In the genomic region with DNA sequence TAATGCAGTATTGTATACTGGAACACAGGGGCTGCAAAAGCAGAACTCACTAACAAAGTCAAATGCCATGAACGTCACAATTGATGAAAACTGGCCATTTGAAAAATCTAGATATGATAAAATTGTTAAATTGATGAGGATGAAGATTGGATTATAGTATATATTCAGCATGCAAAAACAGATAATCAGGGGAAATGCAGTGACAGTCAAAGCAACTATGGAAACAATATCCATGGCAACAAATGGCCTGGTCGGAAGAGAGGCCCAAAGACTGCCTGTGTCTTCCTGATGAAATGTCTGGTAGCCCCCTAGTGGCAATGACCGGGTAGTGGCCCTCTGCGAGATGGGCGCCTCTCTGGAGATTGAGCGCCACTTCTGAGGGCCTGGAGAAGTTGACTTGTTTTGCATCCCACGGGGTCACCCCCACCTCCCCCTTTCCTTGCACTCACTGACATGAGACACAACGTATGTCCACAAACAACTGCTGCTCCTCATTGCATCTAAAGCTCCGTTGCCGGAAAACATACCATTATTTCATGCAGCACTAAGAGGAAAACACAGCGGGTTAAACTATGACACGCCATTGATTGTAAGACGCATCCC, we compare ENCODE assay signal across 8 cellular contexts. TPM values are rescaled to one million over a fixed set of nuclear protein-coding genes. Genes with fewer than 3 reads are reported as not detected.
A peak's percentile ranks its signal among the peaks of the same experiment; 100 is the strongest.
DNase-seq lines count a peak whose midpoint lies in the region; ATAC-seq, FAIRE-seq and TF ChIP-seq lines count a peak whose summit lies in the region.

No MANE protein-coding gene starts in this region.

- peaks cover 0 to 2% of the 10 kb centered on the region in 2 donors for H3K4me1 ChIP-seq in kidney (ENCODE audit: control insufficient read depth in 1 of 2, insufficient read depth in 1 of 2, low read depth in 1 of 2, low read length in 2 of 2)

- H3K27ac Mint-ChIP-seq in activated B cell treated with CpG ODN at 0.5 μM for 24 hours, result peak overlapping the region; percentile 24

- H3K4me3 ChIP-seq in AG09309 (ENCODE audit: control insufficient read depth, low read depth, low read length) (no peak overlapping the region), bronchial epithelial cell (ENCODE audit: low read depth, low read length) (no peak overlapping the region), kidney (ENCODE audit: low read length in 2 of 2) (no peak overlapping the region)

- no peaks in the 10 kb centered on the region for H3K36me3 Mint-ChIP-seq in activated B cell treated with CpG ODN at 0.5 μM for 24 hours (ENCODE audit: low read depth)

- H3K36me3 ChIP-seq in bronchial epithelial cell (ENCODE audit: control insufficient read depth, insufficient read depth, low read length) (no peaks in the 10 kb centered on the region), kidney (ENCODE audit: control insufficient read depth in 1 of 2, insufficient read depth in 2 of 2, low read length in 2 of 2) (no peaks in the 10 kb centered on the region)

- CTCF ChIA-PET in activated B cell treated with CpG ODN at 0.5 μM for 24 hours (lab: Charles Lee), result interaction anchor here (0.9 to 3.4 kb wide), 8 partner anchors 11 to 587 kb away, joined by 3 to 17 read pairs (median 4); no protein-coding TSS in a partner anchor

- H3K4me3 Mint-ChIP-seq in activated B cell treated with CpG ODN at 0.5 μM for 24 hours, result no peak overlapping the region

- no peaks in the 10 kb centered on the region for H3K27me3 ChIP-seq in bronchial epithelial cell (ENCODE audit: control insufficient read depth, insufficient read depth, low read length)

- POLR2A ChIA-PET in activated B cell treated with CpG ODN at 0.5 μM for 24 hours (lab: Charles Lee), result interaction anchor here (0.7 kb wide), 1 partner anchor 153 kb away, joined by 4 read pairs; no protein-coding TSS in a partner anchor

- TF ChIP-seq CTCF in AG09309 (IDR thresholded peaks at IDR 0.05; ENCODE audit: control insufficient read depth, insufficient read depth, low read depth, low read length, missing control alignments), result peak; percentile 93
- peak; percentile 86 for TF ChIP-seq CTCF in GM20000 (IDR thresholded peaks at IDR 0.05; ENCODE audit: extremely low read depth, missing control alignments)
- peak; percentile 55 for TF ChIP-seq CTCF in activated B cell treated with CpG ODN at 0.5 μM for 24 hours (IDR thresholded peaks at IDR 0.05)
- TF ChIP-seq CTCF in bronchial epithelial cell (IDR thresholded peaks at IDR 0.05; ENCODE audit: insufficient read depth, low read length, severe bottlenecking), result peak; percentile 94
- peak; percentile 90 for TF ChIP-seq CTCF in kidney (IDR thresholded peaks at IDR 0.05; ENCODE audit: borderline replicate concordance, extremely low read depth, insufficient read depth)

- peak; percentile 99 for ATAC-seq in activated B cell treated with CpG ODN at 0.5 μM for 24 hours (ENCODE audit: low read depth)
- no peak for ATAC-seq in GM18519 (IDR thresholded peaks at IDR 0.05; ENCODE audit: low FRiP score, unreplicated experiment)

- FAIRE-seq in bronchial epithelial cell (lab: Jason Lieb, UNC) (no peak), kidney (lab: Jason Lieb, UNC) (no peak)

- H3K27ac ChIP-seq in kidney (ENCODE audit: low read depth in 2 of 2, low read length in 2 of 2), result no peak overlapping the region

- DNase-seq in AG09309 (ENCODE audit: low read depth), result no peak
- peak; percentile 87 for DNase-seq in GM20000 (ENCODE audit: low spot score)
- DNase-seq in NCI-H2227 (lab: John Stamatoyannopoulos, UW; ENCODE audit: unreplicated experiment), result peak; percentile 80
- DNase-seq in activated B cell treated with CpG ODN at 0.5 μM for 24 hours, result peak; percentile 52
- DNase-seq in bronchial epithelial cell (ENCODE audit: low read depth), result peak; percentile 72
- DNase-seq in kidney, result peak; percentile 87
- DNase-seq in stimulated activated CD4-positive, alpha-beta T cell treated with anti-CD3 and anti-CD28 coated beads, Interleukin-2, amount 100 ng/mL, for 24 hours, result peak; percentile 77 to 84

- peak overlapping the region in 1 of 2 donors; percentile 0 for H3K9ac ChIP-seq in kidney (ENCODE audit: low read length in 2 of 2)

- intact Hi-C loops in activated B cell treated with CpG ODN at 0.5 μM for 24 hours (cut with micrococcal nuclease) (loop anchor here (1.0 kb wide), 2 partner anchors 154 to 241 kb away; no protein-coding TSS in a partner anchor), kidney (cut with DNase I) (no loop called here)

- H3K9me3 Mint-ChIP-seq in activated B cell treated with CpG ODN at 0.5 μM for 24 hours, result no peaks in the 10 kb centered on the region

- H3K27me3 Mint-ChIP-seq in activated B cell treated with CpG ODN at 0.5 μM for 24 hours, result no peaks in the 10 kb centered on the region

- no peaks in the 10 kb centered on the region for H3K9me3 ChIP-seq in kidney (ENCODE audit: control insufficient read depth in 1 of 2, low read length in 2 of 2)

- H3K4me1 Mint-ChIP-seq in activated B cell treated with CpG ODN at 0.5 μM for 24 hours, result peaks cover 5% of the 10 kb centered on the region

RNA-seq across cellular contexts. Expression of a gene that starts 43.5 kb away (rescaled TPM):
- not detected in 2 replicates for total RNA-seq in activated B cell treated with CpG ODN at 0.5 μM for 24 hours
- total RNA-seq in bronchial epithelial cell, result 0.13 TPM in 1 of 2 replicates, not detected in the other
- not detected for total RNA-seq in kidney
- polyA plus RNA-seq in kidney (ENCODE audit: insufficient read depth, low read depth, low replicate concordance), result not detected

RNA-seq across cellular contexts. Expression of a gene that starts 45.8 kb away (rescaled TPM):
- total RNA-seq in activated B cell treated with CpG ODN at 0.5 μM for 24 hours (0.49 and 0.93 TPM in 2 replicates), bronchial epithelial cell (5.1 and 6.3 TPM in 2 replicates), kidney (3.6 TPM)
- 2.1 TPM for polyA plus RNA-seq in kidney (ENCODE audit: insufficient read depth, low read depth, low replicate concordance)

RNA-seq across cellular contexts. Expression of a gene that starts 51.4 kb away (rescaled TPM):
- total RNA-seq in activated B cell treated with CpG ODN at 0.5 μM for 24 hours (not detected in 2 replicates), bronchial epithelial cell (not detected in 2 replicates), kidney (0.13 TPM)
- not detected for polyA plus RNA-seq in kidney (ENCODE audit: insufficient read depth, low read depth, low replicate concordance)

RNA-seq across cellular contexts. Expression of a gene that starts 58.6 kb away (rescaled TPM):
- total RNA-seq in activated B cell treated with CpG ODN at 0.5 μM for 24 hours, result not detected in 2 replicates
- under 0.01 TPM in 1 of 2 replicates, not detected in the other for total RNA-seq in bronchial epithelial cell
- not detected for total RNA-seq in kidney
- polyA plus RNA-seq in kidney (ENCODE audit: insufficient read depth, low read depth, low replicate concordance), result not detected
